12 cellular contexts compared by ENCODE assay signal in genomic region chr16:69040144-69040909, GRCh38.
DNase-seq lines count a peak whose midpoint lies in the region; ATAC-seq and TF ChIP-seq lines count a peak whose summit lies in the region.
"Had no signal": no experiment of that assay in that cellular context is flagged by ENCODE, and none has a peak within 500 bp of the region (broad histone marks: within the 10 kb centered on the region; RNA-seq: fewer than 3 reads in every experiment).

No MANE protein-coding gene starts in this region.

- H3K27me3 Mint-ChIP-seq in MCF 10A (ENCODE audit: insufficient read depth, unreplicated experiment) (no peaks in the 10 kb centered on the region), WTC11 (ENCODE audit: low read depth) (no peaks in the 10 kb centered on the region), nephron progenitor cell (ENCODE audit: low read depth, poor library complexity) (no peaks in the 10 kb centered on the region)
- H3K27me3 Mint-ChIP-seq: activated naive CD4-positive, alpha-beta T cell treated with anti-CD3 and anti-CD28 coated beads, Interleukin-2, amount 10 ng/mL, durations not matched to agents 7 days and 5 days had no signal

- intact Hi-C loops in MCF 10A (cut with micrococcal nuclease) (no loop called here), breast epithelium (cut with DNase I; ENCODE audit: low total_unique reads) (no loop called here)

- no peak overlapping the region for H2AFZ ChIP-seq in hepatocyte

- TF ChIP-seq CTCF in MCF 10A (IDR thresholded peaks at IDR 0.05; ENCODE audit: unreplicated experiment) = no peak
- TF ChIP-seq CTCF in breast epithelium (IDR thresholded peaks at IDR 0.05) = no peak
- no peak for TF ChIP-seq CTCF in WTC11 (IDR thresholded peaks at IDR 0.05)
- TF ChIP-seq CTCF in hepatocyte (IDR thresholded peaks at IDR 0.05; ENCODE audit: poor library complexity) = no peak
- no peak for TF ChIP-seq CTCF in nephron progenitor cell (IDR thresholded peaks at IDR 0.05)

- TF ChIP-seq POLR2A in breast epithelium (IDR thresholded peaks at IDR 0.05) = no peak

- CTCF ChIA-PET in MCF 10A (lab: Yijun Ruan, JAX) (no interaction called here), WTC11 (lab: Charles Lee) (no interaction called here)

- no peaks in the 10 kb centered on the region for H3K9me2 ChIP-seq in hepatocyte (replicated peaks; ENCODE audit: insufficient read depth)

- no TSS peak for BruUV-seq in MCF 10A (replicated peaks; lab: Mats Ljungman, UMichigan)

- peak; percentile 73 for DNase-seq in MCF 10A (ENCODE audit: unreplicated experiment)
- no peak for DNase-seq in breast epithelium (ENCODE audit: low spot score in 2 of 2)
- no peak for DNase-seq in WTC11 (ENCODE audit: low spot score)
- DNase-seq in hepatocyte (ENCODE audit: low spot score) = no peak
- DNase-seq in nephron progenitor cell = no peak
- no peak for DNase-seq in cerebellar nuclear complex (lab: John Stamatoyannopoulos, UW)
- DNase-seq in COR-L47 (lab: John Stamatoyannopoulos, UW) = no peak
- DNase-seq: activated CD8-positive, alpha-beta T cell treated with anti-CD3 and anti-CD28 coated beads, Interleukin-2, amount 10 ng/mL, durations not matched to agents 7 days and 5 days; activated naive CD4-positive, alpha-beta T cell treated with anti-CD3 and anti-CD28 coated beads, Interleukin-2, amount 10 ng/mL, durations not matched to agents 7 days and 5 days; head of caudate nucleus; stimulated activated CD8-positive, alpha-beta memory T cell treated with anti-CD3 and anti-CD28 coated beads, Interleukin-4, amount 100 ng/mL, for 48 hours had no signal

- peaks cover 26% of the 10 kb centered on the region for H3K36me3 Mint-ChIP-seq in MCF 10A (ENCODE audit: insufficient read depth, unreplicated experiment)
- H3K36me3 Mint-ChIP-seq in WTC11 = peaks cover 19% of the 10 kb centered on the region
- H3K36me3 Mint-ChIP-seq in nephron progenitor cell (ENCODE audit: low read depth) = peaks cover 31% of the 10 kb centered on the region

- H3K27ac Mint-ChIP-seq in MCF 10A (ENCODE audit: low read depth, unreplicated experiment) (peak overlapping the region; percentile 52), WTC11 (peak overlapping the region; percentile 61), nephron progenitor cell (no peak overlapping the region)
- H3K27ac Mint-ChIP-seq: activated CD8-positive, alpha-beta T cell treated with anti-CD3 and anti-CD28 coated beads, Interleukin-2, amount 10 ng/mL, durations not matched to agents 7 days and 5 days; activated naive CD4-positive, alpha-beta T cell treated with anti-CD3 and anti-CD28 coated beads, Interleukin-2, amount 10 ng/mL, durations not matched to agents 7 days and 5 days had no signal

- H3K4me3 ChIP-seq in breast epithelium = no peak overlapping the region
- no peak overlapping the region for H3K4me3 ChIP-seq in hepatocyte

- H3K4me1 ChIP-seq in breast epithelium = no peaks in the 10 kb centered on the region
- H3K4me1 ChIP-seq in hepatocyte (ENCODE audit: insufficient read depth) = no peaks in the 10 kb centered on the region

- H3K4me2 ChIP-seq in hepatocyte = no peak overlapping the region

- no peaks in the 10 kb centered on the region for H3K79me2 ChIP-seq in hepatocyte

- H3K27ac ChIP-seq in breast epithelium (no peak overlapping the region), hepatocyte (peak overlapping the region; percentile 35)

- peaks cover 6% of the 10 kb centered on the region for H3K36me3 ChIP-seq in breast epithelium
- H3K36me3 ChIP-seq in hepatocyte (replicated peaks; ENCODE audit: insufficient read depth, low read depth) = no peaks in the 10 kb centered on the region

- H3K4me3 Mint-ChIP-seq in MCF 10A (ENCODE audit: unreplicated experiment) = no peak overlapping the region
- H3K4me3 Mint-ChIP-seq in WTC11 = no peak overlapping the region
- no peak overlapping the region for H3K4me3 Mint-ChIP-seq in nephron progenitor cell
- H3K4me3 Mint-ChIP-seq: activated CD8-positive, alpha-beta T cell treated with anti-CD3 and anti-CD28 coated beads, Interleukin-2, amount 10 ng/mL, durations not matched to agents 7 days and 5 days; activated naive CD4-positive, alpha-beta T cell treated with anti-CD3 and anti-CD28 coated beads, Interleukin-2, amount 10 ng/mL, durations not matched to agents 7 days and 5 days had no signal

- no peak for ATAC-seq in WTC11
- ATAC-seq in GM21717 (IDR thresholded peaks at IDR 0.05; ENCODE audit: unreplicated experiment) = no peak
- ATAC-seq: activated CD8-positive, alpha-beta T cell treated with anti-CD3 and anti-CD28 coated beads, Interleukin-2, amount 10 ng/mL, durations not matched to agents 7 days and 5 days had no signal

- WGBS in hepatocyte (ENCODE audit: low lambda C conversion rate, missing lambda C conversion rate) = 77% methylated on average over 6 of the region's 6 CpGs

- POLR2A ChIA-PET in MCF 10A (lab: Yijun Ruan, JAX) = interaction anchor here (0.9 to 1.7 kb wide), 5 partner anchors 10 to 154 kb away, joined by 3 to 6 read pairs (median 4); no protein-coding TSS in a partner anchor
- POLR2A ChIA-PET in WTC11 (lab: Charles Lee) = no interaction called here

- H3K9me3 Mint-ChIP-seq in MCF 10A (ENCODE audit: unreplicated experiment) = no peaks in the 10 kb centered on the region
- peaks cover 9% of the 10 kb centered on the region for H3K9me3 Mint-ChIP-seq in WTC11
- peaks cover 8% of the 10 kb centered on the region for H3K9me3 Mint-ChIP-seq in nephron progenitor cell
- H3K9me3 Mint-ChIP-seq: activated naive CD4-positive, alpha-beta T cell treated with anti-CD3 and anti-CD28 coated beads, Interleukin-2, amount 10 ng/mL, durations not matched to agents 7 days and 5 days had no signal

- H3K9me3 ChIP-seq in breast epithelium (no peaks in the 10 kb centered on the region), hepatocyte (ENCODE audit: low read depth) (no peaks in the 10 kb centered on the region)

- H4K20me1 ChIP-seq in hepatocyte (ENCODE audit: insufficient read depth, poor library complexity, severe bottlenecking) = no peaks in the 10 kb centered on the region

- H3K4me1 Mint-ChIP-seq in MCF 10A (ENCODE audit: insufficient read depth, unreplicated experiment) = peaks cover 11% of the 10 kb centered on the region
- no peaks in the 10 kb centered on the region for H3K4me1 Mint-ChIP-seq in WTC11
- no peaks in the 10 kb centered on the region for H3K4me1 Mint-ChIP-seq in nephron progenitor cell
- H3K4me1 Mint-ChIP-seq: activated naive CD4-positive, alpha-beta T cell treated with anti-CD3 and anti-CD28 coated beads, Interleukin-2, amount 10 ng/mL, durations not matched to agents 7 days and 5 days had no signal

- H3K27me3 ChIP-seq in breast epithelium (no peaks in the 10 kb centered on the region), hepatocyte (no peaks in the 10 kb centered on the region)

TF ChIP-seq in WTC11, 78 proteins besides CTCF, POLR2A, EP300 and RAD21:
- TF ChIP-seq GABPB1 (CRISPR knock-in tag; IDR thresholded peaks at IDR 0.05) (peak; percentile 73), TP53 (CRISPR knock-in tag; IDR thresholded peaks at IDR 0.05) (no peak)
